In genomic region chr4:2008671-2008920, GRCh38 we compare ENCODE assay signal across 7 cellular contexts. TPM values are rescaled to one million over a fixed set of nuclear protein-coding genes. Genes with fewer than 3 reads are reported as not detected.
A peak's percentile ranks its signal among the peaks of the same experiment; 100 is the strongest.
DNase-seq lines count a peak whose midpoint lies in the region; ATAC-seq and TF ChIP-seq lines count a peak whose summit lies in the region.

No MANE protein-coding gene starts in this region.

- no peak for TF ChIP-seq CTCF in HL-60 (IDR thresholded peaks at IDR 0.05; ENCODE audit: insufficient read depth, low read length)

- peak overlapping the region; percentile 91 for H3K4me3 Mint-ChIP-seq in activated naive CD8-positive, alpha-beta T cell treated with anti-CD3 and anti-CD28 coated beads, Interleukin-2, amount 50 U/mL, for 24 hours
- H3K4me3 Mint-ChIP-seq in immature natural killer cell, result peak overlapping the region; percentile 85 to 95 (median 89)

- H3K27ac ChIP-seq in HL-60 (replicated peaks), result peak overlapping the region; percentile 97
- peak overlapping the region; percentile 96 for H3K27ac ChIP-seq in substantia nigra (ENCODE audit: low read depth, low read length, poor library complexity, severe bottlenecking)

- ATAC-seq in activated naive CD8-positive, alpha-beta T cell treated with anti-CD3 and anti-CD28 coated beads, Interleukin-2, amount 50 U/mL, for 24 hours, result no peak

- H3K4me1 Mint-ChIP-seq in activated naive CD8-positive, alpha-beta T cell treated with anti-CD3 and anti-CD28 coated beads, Interleukin-2, amount 50 U/mL, for 24 hours, result peaks cover 30% of the 10 kb centered on the region
- H3K4me1 Mint-ChIP-seq in immature natural killer cell, result peaks cover 27 to 38% of the 10 kb centered on the region in 2 donors

- no peak for DNase-seq in HL-60 (ENCODE audit: low read depth in 1 of 2, low spot score in 1 of 2)
- no peak for DNase-seq in activated naive CD8-positive, alpha-beta T cell treated with anti-CD3 and anti-CD28 coated beads, Interleukin-2, amount 50 U/mL, for 24 hours
- DNase-seq in immature natural killer cell, result no peak
- DNase-seq in substantia nigra (lab: John Stamatoyannopoulos, UW), result no peak
- DNase-seq in MV-4-11 (lab: John Stamatoyannopoulos, UW), result no peak
- DNase-seq in DMS153 treated with DMSO at 0.1 percent for 48 hours (lab: John Stamatoyannopoulos, UW; ENCODE audit: unreplicated experiment), result no peak
- no peak for DNase-seq in stimulated activated CD4-positive, alpha-beta T cell treated with anti-CD3 and anti-CD28 coated beads, Interleukin-15, amount 100 ng/mL, for 24 hours

- peaks cover 22% of the 10 kb centered on the region for H3K36me3 Mint-ChIP-seq in activated naive CD8-positive, alpha-beta T cell treated with anti-CD3 and anti-CD28 coated beads, Interleukin-2, amount 50 U/mL, for 24 hours (ENCODE audit: low read depth)
- peaks cover 0 to 8% (median 0%) of the 10 kb centered on the region in 3 donors for H3K36me3 Mint-ChIP-seq in immature natural killer cell

- no peaks in the 10 kb centered on the region for H3K9me3 Mint-ChIP-seq in activated naive CD8-positive, alpha-beta T cell treated with anti-CD3 and anti-CD28 coated beads, Interleukin-2, amount 50 U/mL, for 24 hours
- H3K9me3 Mint-ChIP-seq in immature natural killer cell, result no peaks in the 10 kb centered on the region

- peak overlapping the region; percentile 84 for H3K27ac Mint-ChIP-seq in activated naive CD8-positive, alpha-beta T cell treated with anti-CD3 and anti-CD28 coated beads, Interleukin-2, amount 50 U/mL, for 24 hours
- peak overlapping the region; percentile 83 to 93 (median 89) for H3K27ac Mint-ChIP-seq in immature natural killer cell

- no peaks in the 10 kb centered on the region for H3K27me3 ChIP-seq in HL-60 (ENCODE audit: insufficient read depth, poor library complexity, severe bottlenecking)

- no peaks in the 10 kb centered on the region for H3K27me3 Mint-ChIP-seq in activated naive CD8-positive, alpha-beta T cell treated with anti-CD3 and anti-CD28 coated beads, Interleukin-2, amount 50 U/mL, for 24 hours
- H3K27me3 Mint-ChIP-seq in immature natural killer cell (ENCODE audit: low read depth in 3 of 3), result peaks cover 6 to 20% (median 15%) of the 10 kb centered on the region in 3 donors

- H3K4me3 ChIP-seq in HL-60 (replicated peaks; ENCODE audit: insufficient read depth, low read length), result peak overlapping the region; percentile 98

RNA-seq across cellular contexts. Expression of gene NELFA, which starts 0.2 kb away (rescaled TPM):
- polyA plus RNA-seq in immature natural killer cell, result 10 to 100 TPM in 2 of 3 donors, 1 to 10 TPM in 1; 6.0 to 28.6 (median 10.2) TPM

RNA-seq across cellular contexts. Expression of gene NAT8L, which starts 50.5 kb away (rescaled TPM):
- polyA plus RNA-seq in immature natural killer cell, result not detected
